ENCODE assay signal across 2 cellular contexts in the genomic region with DNA sequence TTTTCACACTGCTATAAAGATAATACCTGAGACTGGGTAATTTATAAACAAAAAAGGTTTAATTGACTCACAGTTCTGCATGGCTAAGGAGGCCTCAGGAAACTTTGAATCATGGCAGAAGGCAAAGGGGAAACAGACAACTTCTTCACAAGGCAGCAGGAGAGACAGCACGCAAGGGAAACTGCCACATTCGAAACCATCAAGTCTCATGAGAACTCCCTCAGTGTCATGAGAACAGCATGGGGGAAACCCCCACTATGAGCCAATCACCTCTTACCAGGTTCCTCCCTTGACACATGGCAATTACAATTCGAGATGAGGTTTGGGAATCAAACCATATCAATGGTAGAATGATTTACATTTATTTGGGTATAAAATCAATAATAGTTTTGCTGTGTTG.
TF ChIP-seq lines count a peak whose summit lies in the region.

No MANE protein-coding gene starts in this region.

TF ChIP-seq in H1, 55 proteins besides CTCF, POLR2A, EP300 and RAD21 (continued from another document):
- TF ChIP-seq GABPA (IDR thresholded peaks at IDR 0.05; ENCODE audit: borderline replicate concordance, insufficient read depth, low read length): no peak
- no peak for TF ChIP-seq SIX5 (IDR thresholded peaks at IDR 0.05; ENCODE audit: low read depth, low read length)
- TF ChIP-seq FOSL1 (IDR thresholded peaks at IDR 0.05; ENCODE audit: insufficient read depth, low read depth, low read length): no peak
- no peak for TF ChIP-seq BRCA1 (IDR thresholded peaks at IDR 0.05; ENCODE audit: low read depth, low read length)
- TF ChIP-seq PHF8 (conservative IDR thresholded peaks at IDR 0.05; ENCODE audit: low read depth, low read length): no peak
- TF ChIP-seq TAF7 (optimal IDR thresholded peaks at IDR 0.05; ENCODE audit: borderline replicate concordance, low read depth, low read length): no peak
- TF ChIP-seq EGR1 (IDR thresholded peaks at IDR 0.05; ENCODE audit: borderline replicate concordance, low read depth, low read length): no peak
- TF ChIP-seq, protein P1, sequence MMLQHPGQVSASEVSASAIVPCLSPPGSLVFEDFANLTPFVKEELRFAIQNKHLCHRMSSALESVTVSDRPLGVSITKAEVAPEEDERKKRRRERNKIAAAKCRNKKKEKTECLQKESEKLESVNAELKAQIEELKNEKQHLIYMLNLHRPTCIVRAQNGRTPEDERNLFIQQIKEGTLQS (IDR thresholded peaks at IDR 0.05; ENCODE audit: insufficient read depth, low read depth, low read length): no peak

TF ChIP-seq in HepG2, 621 proteins besides CTCF, POLR2A, EP300 and RAD21:
- TF ChIP-seq MIER3 (CRISPR knock-in tag; IDR thresholded peaks at IDR 0.05; ENCODE audit: borderline replicate concordance): no peak
- TF ChIP-seq, protein P2, sequence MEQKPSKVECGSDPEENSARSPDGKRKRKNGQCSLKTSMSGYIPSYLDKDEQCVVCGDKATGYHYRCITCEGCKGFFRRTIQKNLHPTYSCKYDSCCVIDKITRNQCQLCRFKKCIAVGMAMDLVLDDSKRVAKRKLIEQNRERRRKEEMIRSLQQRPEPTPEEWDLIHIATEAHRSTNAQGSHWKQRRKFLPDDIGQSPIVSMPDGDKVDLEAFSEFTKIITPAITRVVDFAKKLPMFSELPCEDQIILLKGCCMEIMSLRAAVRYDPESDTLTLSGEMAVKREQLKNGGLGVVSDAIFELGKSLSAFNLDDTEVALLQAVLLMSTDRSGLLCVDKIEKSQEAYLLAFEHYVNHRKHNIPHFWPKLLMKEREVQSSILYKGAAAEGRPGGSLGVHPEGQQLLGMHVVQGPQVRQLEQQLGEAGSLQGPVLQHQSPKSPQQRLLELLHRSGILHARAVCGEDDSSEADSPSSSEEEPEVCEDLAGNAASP (CRISPR knock-in tag; IDR thresholded peaks at IDR 0.05; ENCODE audit: borderline replicate concordance): no peak
- TF ChIP-seq, protein P3, sequence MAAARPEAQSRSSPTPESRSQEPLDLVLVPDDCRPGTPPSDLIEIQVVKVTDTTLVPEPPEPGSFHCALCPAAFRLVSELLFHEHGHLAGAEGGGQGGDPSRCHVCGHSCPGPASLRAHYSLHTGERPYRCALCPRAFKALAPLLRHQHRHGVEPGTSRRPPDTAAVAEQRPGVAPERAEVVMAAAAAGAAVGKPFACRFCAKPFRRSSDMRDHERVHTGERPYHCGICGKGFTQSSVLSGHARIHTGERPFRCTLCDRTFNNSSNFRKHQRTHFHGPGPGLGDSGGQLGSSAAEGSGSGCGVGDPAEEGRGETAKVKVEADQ (CRISPR knock-in tag; IDR thresholded peaks at IDR 0.05; ENCODE audit: borderline replicate concordance): no peak
- TF ChIP-seq BORCS8-MEF2B (CRISPR knock-in tag; IDR thresholded peaks at IDR 0.05): no peak
